In the genomic region with DNA sequence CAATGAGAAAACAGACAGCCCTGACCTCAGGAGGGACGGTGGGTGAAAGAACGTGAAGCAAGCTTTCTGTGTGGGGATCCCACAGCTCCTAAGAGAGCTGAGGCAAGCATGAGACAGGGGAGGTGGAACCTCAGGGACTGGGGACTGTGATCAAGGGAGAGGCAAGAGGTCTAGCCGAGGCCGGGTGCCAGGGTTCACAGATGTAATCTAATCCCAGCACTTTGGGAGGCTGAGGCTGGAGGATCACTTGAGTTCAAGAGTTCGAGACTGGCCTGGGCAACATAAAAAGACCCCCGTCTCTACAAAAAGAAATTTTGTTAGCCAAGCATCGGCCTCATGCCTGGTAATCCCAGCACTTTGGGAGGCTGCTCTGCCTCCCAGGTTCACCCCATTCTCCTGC, we compare ENCODE assay signal across 19 cellular contexts. TPM values are rescaled to one million over a fixed set of nuclear protein-coding genes. Genes with fewer than 3 reads are reported as not detected.
DNase-seq lines count a peak whose midpoint lies in the region; ATAC-seq and TF ChIP-seq lines count a peak whose summit lies in the region.
"Had no signal": no experiment of that assay in that cellular context is flagged by ENCODE, and none has a peak within 500 bp of the region (broad histone marks: within the 10 kb centered on the region; RNA-seq: fewer than 3 reads in every experiment).

No MANE protein-coding gene starts in this region.

- ATAC-seq in Right ventricle myocardium inferior (no peak), Right ventricle myocardium superior (ENCODE audit: poor library complexity) (no peak), T-helper 17 cell (no peak), GM18519 (IDR thresholded peaks at IDR 0.05; ENCODE audit: low FRiP score, unreplicated experiment) (no peak)
- ATAC-seq: GM23338, HCT116 had no signal

- no peaks in the 10 kb centered on the region for H3K79me2 ChIP-seq in osteoblast (ENCODE audit: insufficient read depth, low read length)

- no peak overlapping the region for H3K4me3 ChIP-seq in osteoblast (ENCODE audit: insufficient read depth, low read length)
- H3K4me3 ChIP-seq: GM23338 had no signal

- H2AFZ ChIP-seq in osteoblast (ENCODE audit: low read length) = no peak overlapping the region
- H2AFZ ChIP-seq: GM23338 had no signal

- intact Hi-C loops in Right ventricle myocardium inferior (cut with DNase I) = no loop called here
- intact Hi-C loops in Right ventricle myocardium superior (cut with DNase I) = no loop called here

- peaks cover 9% of the 10 kb centered on the region for H3K36me3 Mint-ChIP-seq in T-helper 17 cell (ENCODE audit: low read depth)

- no peaks in the 10 kb centered on the region for H4K20me1 ChIP-seq in osteoblast (ENCODE audit: insufficient read depth, low read length)

- no peak for TF ChIP-seq CTCF in osteoblast (IDR thresholded peaks at IDR 0.05; ENCODE audit: extremely low read depth, low read depth, low read length)

- peaks cover 14% of the 10 kb centered on the region for H3K27me3 ChIP-seq in osteoblast (ENCODE audit: insufficient read depth, low read length)

- peaks cover 6% of the 10 kb centered on the region for H3K36me3 ChIP-seq in osteoblast (ENCODE audit: insufficient read depth, low read length)
- H3K36me3 ChIP-seq: BE2C had no signal

- H3K27ac Mint-ChIP-seq in T-helper 17 cell = no peak overlapping the region
- H3K27ac Mint-ChIP-seq: CD4-positive, CD25-positive, alpha-beta regulatory T cell; CD8-positive, alpha-beta memory T cell; GM23338; IgD-negative memory B cell had no signal

- H3K4me1 ChIP-seq in osteoblast (ENCODE audit: insufficient read depth, low read length) = no peaks in the 10 kb centered on the region
- H3K4me1 ChIP-seq: BE2C, Caco-2 had no signal

- peaks cover 16% of the 10 kb centered on the region for H3K27me3 Mint-ChIP-seq in T-helper 17 cell

- H3K4me1 Mint-ChIP-seq in T-helper 17 cell = no peaks in the 10 kb centered on the region

- DNase-seq in Right ventricle myocardium inferior (ENCODE audit: missing footprints) (peak; percentile 69), Right ventricle myocardium superior (no peak), M059J (ENCODE audit: low read depth) (peak; percentile 30), T-helper 17 cell (no peak), osteoblast (ENCODE audit: insufficient read length, low spot score, missing footprints) (peak; percentile 29), iPS-NIHi11 (ENCODE audit: low spot score) (no peak)
- DNase-seq: ACHN; BE2C; C1 segment of cervical spinal cord; Caco-2; CD4-positive, CD25-positive, alpha-beta regulatory T cell; CD8-positive, alpha-beta memory T cell; Kasumi-1; KG1 had no signal

- no peaks in the 10 kb centered on the region for H3K9me3 ChIP-seq in T-helper 17 cell (ENCODE audit: control insufficient read depth, low read length, poor library complexity, severe bottlenecking)
- H3K9me3 ChIP-seq in osteoblast (ENCODE audit: low read depth, low read length) = no peaks in the 10 kb centered on the region
- H3K9me3 ChIP-seq: BE2C, Caco-2 had no signal

- no peak overlapping the region for H3K27ac ChIP-seq in osteoblast (ENCODE audit: low read depth, low read length)
- H3K27ac ChIP-seq: HL-60 had no signal

- H3K4me3 Mint-ChIP-seq in T-helper 17 cell = peak overlapping the region; percentile 28
- H3K4me3 Mint-ChIP-seq: CD4-positive, CD25-positive, alpha-beta regulatory T cell; CD8-positive, alpha-beta memory T cell; GM23338; IgD-negative memory B cell had no signal

- H3K4me2 ChIP-seq in osteoblast (ENCODE audit: insufficient read depth, low read length) = no peak overlapping the region
- H3K4me2 ChIP-seq: GM23338 had no signal

RNA-seq across cellular contexts. Expression of a gene that starts 4.5 kb away (rescaled TPM):
- total RNA-seq in Right ventricle myocardium inferior = 20.0 TPM
- total RNA-seq in Right ventricle myocardium superior = 18.5 TPM
- 0.12 TPM in 1 of 2 replicates, not detected in the other for total RNA-seq in M059J (2014; rRNA removed; shearing (Covaris generic))
- under 1 TPM; 0.08 to 0.40 TPM for total RNA-seq in T-helper 17 cell
- 0.36 and 0.59 TPM in 2 replicates for total RNA-seq in osteoblast

RNA-seq across cellular contexts. Expression of a gene that starts 45.8 kb away (rescaled TPM):
- total RNA-seq in Right ventricle myocardium inferior = 3.8 TPM
- total RNA-seq in Right ventricle myocardium superior = 5.0 TPM
- total RNA-seq in M059J (2014; rRNA removed; shearing (Covaris generic)) = 9.2 and 17.1 TPM in 2 replicates
- total RNA-seq in T-helper 17 cell = 1 to 10 TPM; 2.2 to 3.8 TPM
- 2.2 and 2.7 TPM in 2 replicates for total RNA-seq in osteoblast

Comparison
In these comparisons a context has a peak if more than half of its experiments do, and no peak if none do; other contexts are left out.
1. DNase-seq: peak in Right ventricle myocardium inferior (single experiment), M059J (single experiment) and osteoblast (single experiment); none in Right ventricle myocardium superior (single experiment), T-helper 17 cell (0 of 3) and iPS-NIHi11 (single experiment).
2. RNA of a gene that starts 4.5 kb away (total RNA-seq): 20.0 TPM in Right ventricle myocardium inferior (single experiment) and 18.5 TPM in Right ventricle myocardium superior (single experiment); 0.08 to 0.40 TPM in T-helper 17 cell, 0.36 to 0.59 TPM in osteoblast and 0.12 TPM in M059J; every median in the first group is over 10 times any median in the second.